In genomic region chr12:111827916-111828315, GRCh38 we compare ENCODE assay signal across 24 cellular contexts.
"Had no signal": no experiment of that assay in that cellular context is flagged by ENCODE, and none has a peak within 500 bp of the region (broad histone marks: within the 10 kb centered on the region; RNA-seq: fewer than 3 reads in every experiment).

No MANE protein-coding gene starts in this region.

- H3K27me3 ChIP-seq: Peyer's patch, SJCRH30 had no signal

- H3K27ac ChIP-seq: HL-60, Peyer's patch, SJCRH30 had no signal

- H3K36me3 ChIP-seq: Peyer's patch, SJCRH30 had no signal

- DNase-seq: Karpas-422; KG1; MM.1S; NCI-H1092 treated with DMSO at 0.1 percent for 48 hours; NCI-H1436; NCI-H187; NCI-H2029; NCI-H2081 treated with DMSO at 0.1 percent for 48 hours; NCI-H2171; NCI-H226; NCI-H446; NCI-H510A; NCI-H524 treated with DMSO at 0.1 percent for 48 hours; NCI-H69; NCI-H774; NK-92 treated with Interleukin-12 subunit alpha and Interleukin-12 subunit beta, amount 100 ng/mL, for 24 hours; PC-3; Peyer's patch; SHP77 treated with DMSO at 0.1 percent for 48 hours; SJCRH30 had no signal

- FAIRE-seq: HTR-8/SVneo had no signal

- H3K9me3 ChIP-seq: Peyer's patch, SJCRH30 had no signal

- H3K4me3 ChIP-seq: Peyer's patch, SJCRH30 had no signal

- H3K4me1 ChIP-seq: SJCRH30 had no signal

- ATAC-seq: PC-3, Right ventricle myocardium inferior, SK-N-SH treated with all-trans-retinoic acid at 6 μM for 48 hours had no signal
